In genomic region chr1:93904228-93904627, GRCh38 we compare ENCODE assay signal across 1 cellular context.
TF ChIP-seq lines count a peak whose summit lies in the region.

No MANE protein-coding gene starts in this region.

TF ChIP-seq in GM12878, 131 proteins besides CTCF, POLR2A, EP300 and RAD21 (continued from another document):
- TF ChIP-seq TCF7 (IDR thresholded peaks at IDR 0.05; ENCODE audit: borderline replicate concordance) (no peak), MYC (IDR thresholded peaks at IDR 0.05; ENCODE audit: insufficient read depth, insufficient read length, insufficient replicate concordance, low read length, severe bottlenecking) (no peak), YY1 (IDR thresholded peaks at IDR 0.05; ENCODE audit: low read depth, low read length) (no peak), SMAD1 (IDR thresholded peaks at IDR 0.05; ENCODE audit: low read depth, partially characterized antibody) (no peak), RELA (IDR thresholded peaks at IDR 0.05; ENCODE audit: borderline replicate concordance, partially characterized antibody) (no peak), GABPA (IDR thresholded peaks at IDR 0.05; ENCODE audit: low read depth) (no peak), IRF3 (IDR thresholded peaks at IDR 0.05) (no peak)
